ENCODE assay signal across 1 cellular context in the genomic region with DNA sequence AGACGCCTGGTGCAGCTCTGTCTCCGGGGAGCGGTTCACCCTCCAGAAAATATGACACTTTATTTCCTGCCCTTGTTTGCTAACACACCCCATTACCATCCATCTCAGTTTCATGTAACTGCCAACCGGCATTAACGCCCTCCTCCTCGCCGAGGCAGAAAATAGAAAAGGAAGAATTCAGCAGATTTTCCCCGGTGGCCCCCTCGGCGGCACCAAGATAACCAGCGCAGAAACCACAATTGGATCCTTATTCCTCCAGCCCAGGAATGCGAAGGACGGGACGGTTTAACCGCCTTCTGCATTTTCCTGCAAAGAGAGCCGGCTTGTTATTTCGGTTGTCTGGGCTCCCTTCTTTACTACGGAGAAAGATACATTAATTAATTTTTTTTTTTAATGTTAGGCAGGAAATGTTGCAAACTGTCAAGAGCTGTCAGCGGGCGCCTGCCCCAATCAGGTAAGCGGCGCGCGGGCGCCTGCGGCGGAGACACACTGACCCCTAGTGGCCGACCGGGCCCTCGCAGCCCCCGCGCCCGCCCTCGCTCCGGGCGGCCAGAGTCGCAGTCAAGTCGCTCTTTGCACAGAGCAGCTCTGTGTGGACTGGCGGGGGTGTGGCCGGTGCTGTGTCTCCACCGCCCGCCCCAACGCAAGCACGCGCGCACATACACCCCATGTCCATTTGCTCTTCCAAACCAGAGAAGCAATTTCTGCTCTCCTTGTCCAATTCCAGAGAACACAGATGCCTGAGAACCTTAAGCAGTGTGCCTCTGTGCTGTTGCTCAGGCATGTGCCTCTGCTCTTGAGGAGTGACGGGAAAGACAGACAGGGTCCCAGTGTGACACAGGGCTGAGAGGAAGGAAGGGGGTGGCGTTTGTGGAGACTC.
TF ChIP-seq lines count a peak whose summit lies in the region.

No MANE protein-coding gene starts in this region.

TF ChIP-seq in HCT116, 20 proteins besides CTCF, POLR2A, EP300 and RAD21 (continued from another document):
- no peak for TF ChIP-seq ZBTB33 (IDR thresholded peaks at IDR 0.05; ENCODE audit: extremely low read depth, insufficient replicate concordance, low read length)
- no peak for TF ChIP-seq JUND (IDR thresholded peaks at IDR 0.05)
- TF ChIP-seq CBX3 (IDR thresholded peaks at IDR 0.05; ENCODE audit: low read depth), result peak; percentile 35; the same call in 1 of the 2 replicates
- TF ChIP-seq SIN3A (IDR thresholded peaks at IDR 0.05; ENCODE audit: low read depth), result no peak
- peak; percentile 25; the same call in 1 of the 2 replicates for TF ChIP-seq SP1 (IDR thresholded peaks at IDR 0.05; ENCODE audit: low read depth)
TF ChIP-seq in HCT116: peak in this region for 4.
